In genomic region chr17:12022310-12022709, GRCh38 we compare ENCODE assay signal across 1 cellular context.
TF ChIP-seq lines count a peak whose summit lies in the region.

No MANE protein-coding gene starts in this region.

TF ChIP-seq in K562, 482 proteins besides CTCF, POLR2A, EP300 and RAD21:
- TF ChIP-seq THRAP3 (IDR thresholded peaks at IDR 0.05; ENCODE audit: borderline replicate concordance) (no peak), TCF15 (CRISPR knock-in tag; IDR thresholded peaks at IDR 0.05) (no peak), MCM5 (IDR thresholded peaks at IDR 0.05; ENCODE audit: low read depth) (no peak), KDM4B (IDR thresholded peaks at IDR 0.05; ENCODE audit: borderline replicate concordance in 2 of 2, low read depth in 1 of 2) (no peak), POLR2B (IDR thresholded peaks at IDR 0.05; ENCODE audit: low read depth, partially characterized antibody) (no peak), HDGF (IDR thresholded peaks at IDR 0.05) (no peak), RCOR1 (IDR thresholded peaks at IDR 0.05; ENCODE audit: borderline replicate concordance in 1 of 2, low read depth in 2 of 2, low read length in 2 of 2) (no peak), JUNB (CRISPR knock-in tag; conservative IDR thresholded peaks at IDR 0.05) (no peak), RFX1 (IDR thresholded peaks at IDR 0.05) (no peak), NFIC (IDR thresholded peaks at IDR 0.05) (no peak)
TF ChIP-seq in K562: peak in this region for 0.
